ENCODE assay signal across 2 cellular contexts in genomic region chr3:52880047-52880446, GRCh38.
TF ChIP-seq lines count a peak whose summit lies in the region.

No MANE protein-coding gene starts in this region.

TF ChIP-seq in GM12891, 5 proteins besides CTCF, POLR2A, EP300 and RAD21:
- no peak for TF ChIP-seq POU2F2 (IDR thresholded peaks at IDR 0.05; ENCODE audit: low read depth, low read length)

TF ChIP-seq in K562, 482 proteins besides CTCF, POLR2A, EP300 and RAD21:
- TF ChIP-seq ZNF124 (CRISPR knock-in tag; IDR thresholded peaks at IDR 0.05), result no peak
- no peak for TF ChIP-seq CHAMP1 (IDR thresholded peaks at IDR 0.05)
